ENCODE assay signal across 18 cellular contexts in genomic region chr3:106431698-106432097, GRCh38.
"Had no signal": no experiment of that assay in that cellular context is flagged by ENCODE, and none has a peak within 500 bp of the region (broad histone marks: within the 10 kb centered on the region; RNA-seq: fewer than 3 reads in every experiment).

No MANE protein-coding gene starts in this region.

- H3K27me3 ChIP-seq: dorsolateral prefrontal cortex, neutrophil, SJSA1, spleen, upper lobe of left lung had no signal

- H3K27ac ChIP-seq: dorsolateral prefrontal cortex, epithelial cell of prostate, neutrophil, SJSA1, spleen, thoracic aorta, upper lobe of left lung, WERI-Rb-1 had no signal

- H3K4me3 ChIP-seq: dorsolateral prefrontal cortex, lung, SJSA1, spleen, thoracic aorta, upper lobe of left lung had no signal

- H3K4me3 Mint-ChIP-seq: activated CD4-positive, alpha-beta memory T cell treated with anti-CD3 and anti-CD28 coated beads for 36 hours; activated naive CD8-positive, alpha-beta T cell; brain; endodermal cell; stimulated activated naive B cell treated with anti-CD40 and anti-IgM and Interleukin-4, amounts not matched to agents 10 μg/mL and 1 μg/mL and 100 μg/mL, for 72 hours had no signal

- ATAC-seq: left colon; stimulated activated naive B cell treated with anti-CD40 and anti-IgM and Interleukin-4, amounts not matched to agents 10 μg/mL and 1 μg/mL and 100 μg/mL, for 72 hours had no signal

- H3K4me1 ChIP-seq: spleen, upper lobe of left lung had no signal

- H3K9me3 Mint-ChIP-seq: endodermal cell had no signal

- H3K36me3 ChIP-seq: neutrophil, SJSA1, spleen, thoracic aorta, upper lobe of left lung, WERI-Rb-1 had no signal

- DNase-seq: activated CD4-positive, alpha-beta memory T cell treated with anti-CD3 and anti-CD28 coated beads for 36 hours; activated T-cell treated with anti-CD3 and anti-CD28 coated beads for 4 hours; caudate nucleus; dorsolateral prefrontal cortex; endodermal cell; left colon; midbrain; spleen; stimulated activated naive B cell treated with anti-CD40 and anti-IgM and Interleukin-4, amounts not matched to agents 10 μg/mL and 1 μg/mL and 100 μg/mL, for 72 hours; upper lobe of left lung; WERI-Rb-1 had no signal

- H3K36me3 Mint-ChIP-seq: activated naive CD8-positive, alpha-beta T cell; brain had no signal

- H3K27ac Mint-ChIP-seq: activated CD4-positive, alpha-beta memory T cell treated with anti-CD3 and anti-CD28 coated beads for 36 hours; activated naive CD8-positive, alpha-beta T cell; endodermal cell; stimulated activated naive B cell treated with anti-CD40 and anti-IgM and Interleukin-4, amounts not matched to agents 10 μg/mL and 1 μg/mL and 100 μg/mL, for 72 hours had no signal

- H3K9me3 ChIP-seq: neutrophil, SJSA1, spleen, thoracic aorta, upper lobe of left lung had no signal

- H3K27me3 Mint-ChIP-seq: activated CD4-positive, alpha-beta memory T cell treated with anti-CD3 and anti-CD28 coated beads for 36 hours; activated naive CD8-positive, alpha-beta T cell; brain; stimulated activated naive B cell treated with anti-CD40 and anti-IgM and Interleukin-4, amounts not matched to agents 10 μg/mL and 1 μg/mL and 100 μg/mL, for 72 hours had no signal
